In genomic region chr17:80901319-80901718, GRCh38 we compare ENCODE assay signal across 11 cellular contexts.
A peak's percentile ranks its signal among the peaks of the same experiment; 100 is the strongest.
DNase-seq lines count a peak whose midpoint lies in the region; ATAC-seq, FAIRE-seq and TF ChIP-seq lines count a peak whose summit lies in the region.
"Had no signal": no experiment of that assay in that cellular context is flagged by ENCODE, and none has a peak within 500 bp of the region (broad histone marks: within the 10 kb centered on the region; RNA-seq: fewer than 3 reads in every experiment).

No MANE protein-coding gene starts in this region.

- POLR2A ChIA-PET in activated CD8-positive, alpha-beta T cell treated with anti-CD3 and anti-CD28 coated beads for 36 hours (lab: Charles Lee), result interaction anchor here (1.1 to 1.3 kb wide), 2 partner anchors 8 to 439 kb away, joined by 3 read pairs; no protein-coding TSS in a partner anchor

- H3K4me1 Mint-ChIP-seq in activated naive CD4-positive, alpha-beta T cell treated with anti-CD3 and anti-CD28 coated beads for 36 hours (ENCODE audit: low read depth), result peaks cover 35% of the 10 kb centered on the region
- H3K4me1 Mint-ChIP-seq in activated CD8-positive, alpha-beta T cell treated with anti-CD3 and anti-CD28 coated beads for 36 hours (ENCODE audit: low read depth), result peaks cover 40% of the 10 kb centered on the region
- peaks cover 25% of the 10 kb centered on the region for H3K4me1 Mint-ChIP-seq in type B pancreatic cell (ENCODE audit: unreplicated experiment)

- no peaks in the 10 kb centered on the region for H3K9me3 ChIP-seq in esophagus squamous epithelium

- no peaks in the 10 kb centered on the region for H3K27me3 ChIP-seq in esophagus squamous epithelium

- TF ChIP-seq POLR2A in esophagus squamous epithelium (IDR thresholded peaks at IDR 0.05), result no peak

- H3K27ac Mint-ChIP-seq in activated naive CD4-positive, alpha-beta T cell treated with anti-CD3 and anti-CD28 coated beads for 36 hours, result peak overlapping the region; percentile 53
- H3K27ac Mint-ChIP-seq in activated CD8-positive, alpha-beta T cell treated with anti-CD3 and anti-CD28 coated beads for 36 hours, result peak overlapping the region; percentile 75
- peak overlapping the region; percentile 71 for H3K27ac Mint-ChIP-seq in type B pancreatic cell

- peaks cover 7 to 44% (median 13%) of the 10 kb centered on the region in 3 donors for H3K4me1 ChIP-seq in esophagus squamous epithelium

- FAIRE-seq in HTR-8/SVneo (lab: Jason Lieb, UNC) (no peak), D721Med (lab: Jason Lieb, UNC) (no peak)

- ATAC-seq in activated CD8-positive, alpha-beta T cell treated with anti-CD3 and anti-CD28 coated beads for 36 hours, result peak; percentile 45
- ATAC-seq: HCT116 had no signal

- CTCF ChIA-PET in activated naive CD4-positive, alpha-beta T cell treated with anti-CD3 and anti-CD28 coated beads for 36 hours (lab: Charles Lee), result interaction anchor here (1.2 kb wide), 2 partner anchors 9 to 35 kb away, joined by 3 read pairs; no protein-coding TSS in a partner anchor
- CTCF ChIA-PET in activated CD8-positive, alpha-beta T cell treated with anti-CD3 and anti-CD28 coated beads for 36 hours (lab: Charles Lee), result interaction anchor here (0.6 to 2.2 kb wide), 4 partner anchors 35 to 326 kb away, joined by 3 to 8 read pairs (median 4); no protein-coding TSS in a partner anchor

- H3K27ac ChIP-seq in esophagus squamous epithelium, result peak overlapping the region in 3 of 4 donors; percentile 28 to 45 (median 40)

- 11 to 21% methylated on average over 4 of the region's 4 CpGs for WGBS in esophagus squamous epithelium, 2 donors

- H3K36me3 ChIP-seq in esophagus squamous epithelium, result peaks cover 0 to 47% (median 0%) of the 10 kb centered on the region in 3 donors

- H3K4me3 Mint-ChIP-seq in activated naive CD4-positive, alpha-beta T cell treated with anti-CD3 and anti-CD28 coated beads for 36 hours, result no peak overlapping the region
- no peak overlapping the region for H3K4me3 Mint-ChIP-seq in activated CD8-positive, alpha-beta T cell treated with anti-CD3 and anti-CD28 coated beads for 36 hours
- peak overlapping the region; percentile 11 for H3K4me3 Mint-ChIP-seq in type B pancreatic cell
- H3K4me3 Mint-ChIP-seq: immature natural killer cell had no signal

- DNase-seq in activated naive CD4-positive, alpha-beta T cell treated with anti-CD3 and anti-CD28 coated beads for 36 hours, result peak; percentile 35
- DNase-seq in activated naive CD4-positive, alpha-beta T cell (lab: John Stamatoyannopoulos, UW), result no peak
- peak; percentile 50 for DNase-seq in activated CD8-positive, alpha-beta T cell treated with anti-CD3 and anti-CD28 coated beads for 36 hours
- DNase-seq in esophagus squamous epithelium (lab: John Stamatoyannopoulos, UW), result no peak
- DNase-seq in type B pancreatic cell (ENCODE audit: extremely low spot score, unreplicated experiment), result no peak
- DNase-seq in HTR-8/SVneo (ENCODE audit: insufficient read length, low spot score), result no peak
- no peak for DNase-seq in NCI-H187 treated with DMSO at 0.1 percent for 48 hours (lab: John Stamatoyannopoulos, UW)
- no peak for DNase-seq in D721Med (ENCODE audit: insufficient read length, low spot score)
- DNase-seq: immature natural killer cell; stimulated activated CD4-positive, alpha-beta T cell treated with anti-CD3 and anti-CD28 coated beads, Interleukin-4, amount 100 ng/mL, for 1 hour had no signal

- H3K36me3 Mint-ChIP-seq in activated naive CD4-positive, alpha-beta T cell treated with anti-CD3 and anti-CD28 coated beads for 36 hours (ENCODE audit: low read depth), result peaks cover 24% of the 10 kb centered on the region
- peaks cover 31% of the 10 kb centered on the region for H3K36me3 Mint-ChIP-seq in activated CD8-positive, alpha-beta T cell treated with anti-CD3 and anti-CD28 coated beads for 36 hours (ENCODE audit: low read depth)
- H3K36me3 Mint-ChIP-seq in type B pancreatic cell, result peaks cover 12% of the 10 kb centered on the region

- H3K9me3 Mint-ChIP-seq in activated naive CD4-positive, alpha-beta T cell treated with anti-CD3 and anti-CD28 coated beads for 36 hours, result no peaks in the 10 kb centered on the region
- H3K9me3 Mint-ChIP-seq in activated CD8-positive, alpha-beta T cell treated with anti-CD3 and anti-CD28 coated beads for 36 hours, result no peaks in the 10 kb centered on the region
- H3K9me3 Mint-ChIP-seq in type B pancreatic cell, result no peaks in the 10 kb centered on the region
- H3K9me3 Mint-ChIP-seq: immature natural killer cell had no signal

- no peaks in the 10 kb centered on the region for H3K27me3 Mint-ChIP-seq in activated naive CD4-positive, alpha-beta T cell treated with anti-CD3 and anti-CD28 coated beads for 36 hours (ENCODE audit: low read depth)
- H3K27me3 Mint-ChIP-seq in activated CD8-positive, alpha-beta T cell treated with anti-CD3 and anti-CD28 coated beads for 36 hours, result no peaks in the 10 kb centered on the region
- no peaks in the 10 kb centered on the region for H3K27me3 Mint-ChIP-seq in type B pancreatic cell

- H3K4me3 ChIP-seq in esophagus squamous epithelium, result no peak overlapping the region

- TF ChIP-seq CTCF in activated CD8-positive, alpha-beta T cell treated with anti-CD3 and anti-CD28 coated beads for 36 hours (IDR thresholded peaks at IDR 0.05), result no peak
- TF ChIP-seq CTCF in esophagus squamous epithelium (IDR thresholded peaks at IDR 0.05) (no peak), type B pancreatic cell (conservative IDR thresholded peaks at IDR 0.05) (no peak), D721Med (IDR thresholded peaks at IDR 0.05; ENCODE audit: insufficient read depth, missing control alignments) (no peak)

- intact Hi-C loops in activated naive CD4-positive, alpha-beta T cell treated with anti-CD3 and anti-CD28 coated beads for 36 hours (cut with micrococcal nuclease), result loop anchor here (1.0 to 10.0 kb wide), 2 partner anchors 73 to 475 kb away; no protein-coding TSS in a partner anchor
- intact Hi-C loops in activated CD8-positive, alpha-beta T cell treated with anti-CD3 and anti-CD28 coated beads for 36 hours (cut with micrococcal nuclease), result no loop called here
- intact Hi-C loops in esophagus squamous epithelium (cut with DNase I), result no loop called here

Comparison
In these comparisons a context has a peak if more than half of its experiments do, and no peak if none do; other contexts are left out.
1. DNase-seq: peak in activated naive CD4-positive, alpha-beta T cell treated with anti-CD3 and anti-CD28 coated beads for 36 hours (single experiment) and activated CD8-positive, alpha-beta T cell treated with anti-CD3 and anti-CD28 coated beads for 36 hours (single experiment); none in activated naive CD4-positive, alpha-beta T cell (0 of 4), esophagus squamous epithelium (single experiment), type B pancreatic cell (single experiment), HTR-8/SVneo (single experiment), NCI-H187 treated with DMSO at 0.1 percent for 48 hours (single experiment) and D721Med (single experiment).
2. Peak in every context shown above with its lines, with median percentiles within 50 percentile points of each other: H3K27ac Mint-ChIP-seq.